ENCODE assay signal across 8 cellular contexts in the genomic region with DNA sequence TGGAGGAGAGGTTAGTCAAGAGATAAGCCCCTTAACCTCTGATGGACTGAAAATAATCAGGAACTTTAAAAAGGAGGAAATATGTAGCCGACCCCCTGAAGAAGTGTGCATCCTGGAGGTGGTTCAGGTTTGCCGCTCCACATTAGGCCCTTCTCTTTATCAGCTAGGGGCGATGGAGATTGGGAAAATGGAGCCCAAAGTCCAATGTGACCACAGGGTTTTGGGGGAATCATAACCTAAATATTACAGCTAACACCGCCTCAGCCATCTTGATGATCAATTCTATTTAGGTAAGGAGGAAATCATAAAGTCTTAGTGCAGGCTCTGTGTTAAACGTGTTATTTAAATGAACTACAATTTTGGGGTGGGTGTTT.
DNase-seq lines count a peak whose midpoint lies in the region; ATAC-seq and TF ChIP-seq lines count a peak whose summit lies in the region.

No MANE protein-coding gene starts in this region.

- H3K27ac ChIP-seq in ACC112 (ENCODE audit: low read depth, low read length) (no peak overlapping the region), HUES48 (ENCODE audit: low read depth, low read length) (no peak overlapping the region), muscle layer of colon (ENCODE audit: low read depth, low read length) (peak overlapping the region; percentile 32)

- no peak for TF ChIP-seq CTCF in cardiac fibroblast (IDR thresholded peaks at IDR 0.05; ENCODE audit: low read depth, low read length)

- H3K36me3 ChIP-seq in ACC112 (ENCODE audit: insufficient read depth, low read length) (peaks cover 11% of the 10 kb centered on the region), HUES48 (ENCODE audit: control insufficient read depth, insufficient read depth, low read length) (peaks cover 10% of the 10 kb centered on the region; the same call in 1 of the 2 replicates), muscle layer of colon (ENCODE audit: insufficient read depth, low read length) (peaks cover 4% of the 10 kb centered on the region)

- H3K9ac ChIP-seq in HUES48 (ENCODE audit: low read depth, low read length) (no peak overlapping the region), muscle layer of colon (ENCODE audit: low read length) (peak overlapping the region; percentile 7)

- H3K27me3 ChIP-seq in ACC112 (ENCODE audit: insufficient read depth, low read length) (no peaks in the 10 kb centered on the region), HUES48 (ENCODE audit: control insufficient read depth, insufficient read depth, low read length) (peaks cover 2% of the 10 kb centered on the region; the same call in 1 of the 2 replicates), muscle layer of colon (ENCODE audit: control insufficient read depth in 1 of 2, insufficient read depth in 2 of 2, low read length in 2 of 2) (no peaks in the 10 kb centered on the region)

- no peak for ATAC-seq in GM19463 (IDR thresholded peaks at IDR 0.05; ENCODE audit: unreplicated experiment)
- no peak for ATAC-seq in GM19452 (IDR thresholded peaks at IDR 0.05; ENCODE audit: unreplicated experiment)

- no peak for DNase-seq in cardiac fibroblast (ENCODE audit: low read depth in 2 of 2)
- DNase-seq in central memory CD4-positive, alpha-beta T cell: no peak
- DNase-seq in stimulated activated CD4-positive, alpha-beta T cell treated with anti-CD3 and anti-CD28 coated beads, Interleukin-1b, Interleukin-23, amount 100 ng/mL, for 48 hours: no peak

- no peaks in the 10 kb centered on the region for H3K9me3 ChIP-seq in HUES48 (ENCODE audit: control insufficient read depth, insufficient read depth, low read length)
- no peaks in the 10 kb centered on the region for H3K9me3 ChIP-seq in muscle layer of colon (ENCODE audit: low read length)

- H3K79me2 ChIP-seq in ACC112 (ENCODE audit: control insufficient read depth, insufficient read depth, low read length, unreplicated experiment): peaks cover 39% of the 10 kb centered on the region

- H3K4me1 ChIP-seq in ACC112 (ENCODE audit: control insufficient read depth, insufficient read depth, low read length, unreplicated experiment): peaks cover 51% of the 10 kb centered on the region
- H3K4me1 ChIP-seq in HUES48 (ENCODE audit: control insufficient read depth, insufficient read depth, low read length): peaks cover 20% of the 10 kb centered on the region
- H3K4me1 ChIP-seq in muscle layer of colon (ENCODE audit: insufficient read depth, low read length): peaks cover 18% of the 10 kb centered on the region

- H2AFZ ChIP-seq in ACC112 (ENCODE audit: low read length, unreplicated experiment): no peak overlapping the region

- H3K4me3 ChIP-seq in ACC112 (ENCODE audit: low read depth, low read length): peak overlapping the region; percentile 92
- peak overlapping the region; percentile 63 for H3K4me3 ChIP-seq in HUES48 (ENCODE audit: low read depth, low read length)
- peak overlapping the region; percentile 57 to 73 for H3K4me3 ChIP-seq in cardiac fibroblast (replicated peaks in 1 of 2; ENCODE audit: low read depth in 2 of 2, low read length in 2 of 2)
- H3K4me3 ChIP-seq in muscle layer of colon (ENCODE audit: low read depth in 1 of 2, low read length in 2 of 2): peak overlapping the region; percentile 60 to 82
